Comparison of ENCODE assay signal across 1 cellular context in the genomic region with DNA sequence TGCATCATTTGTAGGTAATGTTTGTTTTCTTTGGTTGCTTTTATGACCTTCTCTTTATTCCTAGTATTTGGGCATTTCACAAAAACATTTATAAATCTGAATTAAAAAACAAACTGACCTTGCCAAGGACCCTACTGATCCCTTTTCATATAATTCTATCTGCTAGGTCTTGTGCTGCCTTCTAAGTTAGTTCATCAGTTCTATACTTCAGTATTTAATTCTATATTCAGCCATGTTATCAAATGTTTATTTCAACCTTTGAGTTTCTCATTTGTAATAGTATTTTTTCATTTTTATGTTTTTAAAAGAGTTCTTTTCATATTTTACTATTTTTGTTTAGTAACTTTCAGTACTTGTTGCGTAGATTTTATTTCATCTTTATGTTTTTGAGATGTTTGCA.
TF ChIP-seq lines count a peak whose summit lies in the region.

No MANE protein-coding gene starts in this region.

TF ChIP-seq in WTC11, 78 proteins besides CTCF, POLR2A, EP300 and RAD21:
- TF ChIP-seq TCF7 (CRISPR knock-in tag; IDR thresholded peaks at IDR 0.05; ENCODE audit: low read depth): no peak
- no peak for TF ChIP-seq RELA (CRISPR knock-in tag; IDR thresholded peaks at IDR 0.05; ENCODE audit: borderline replicate concordance)
- TF ChIP-seq ZNF317 (CRISPR knock-in tag; IDR thresholded peaks at IDR 0.05; ENCODE audit: borderline replicate concordance, low read depth): no peak
